20 cellular contexts compared by ENCODE assay signal in genomic region chrX:46961574-46962279, GRCh38. TPM values are rescaled to one million over a fixed set of nuclear protein-coding genes. Genes with fewer than 3 reads are reported as not detected.
DNase-seq lines count a peak whose midpoint lies in the region; ATAC-seq, FAIRE-seq and TF ChIP-seq lines count a peak whose summit lies in the region.
"Had no signal": no experiment of that assay in that cellular context is flagged by ENCODE, and none has a peak within 500 bp of the region (broad histone marks: within the 10 kb centered on the region; RNA-seq: fewer than 3 reads in every experiment).

No MANE protein-coding gene starts in this region.

- no peak for TF ChIP-seq POLR2A in Peyer's patch (IDR thresholded peaks at IDR 0.05)

- TF ChIP-seq CTCF in Peyer's patch (IDR thresholded peaks at IDR 0.05), result no peak
- no peak for TF ChIP-seq CTCF in pancreas (IDR thresholded peaks at IDR 0.05)

- peak; percentile 33 for DNase-seq in G401 (ENCODE audit: low spot score)
- DNase-seq in NCI-H1092 (lab: John Stamatoyannopoulos, UW), result peak; percentile 4
- DNase-seq in Peyer's patch, result peak in 2 of 3 donors; percentile 50 to 56
- DNase-seq in pancreas, result peak in 4 of 6 donors; percentile 8 to 22 (median 20)
- DNase-seq in activated CD4-positive, alpha-beta T cell treated with anti-CD3 and anti-CD28 coated beads for 4 hours, result no peak
- no peak for DNase-seq in left lobe of liver (ENCODE audit: low spot score)
- DNase-seq: activated CD8-positive, alpha-beta memory T cell treated with anti-CD3 and anti-CD28 coated beads, Interleukin-2, amount 10 ng/mL, durations not matched to agents 7 days and 5 days; activated effector memory CD4-positive, alpha-beta T cell treated with Interleukin-2 at 50 U/mL for 16 hours; BE2C; DMS153; endodermal cell; left cardiac atrium; NCI-H748 treated with DMSO at 0.1 percent for 48 hours; T-helper 2 cell had no signal

- H3K27ac ChIP-seq in Peyer's patch, result peak overlapping the region in 2 of 4 donors; percentile 65 to 66
- no peak overlapping the region for H3K27ac ChIP-seq in pancreas

- H3K27me3 ChIP-seq in Peyer's patch (no peaks in the 10 kb centered on the region), pancreas (peaks cover 0 to 4% (median 0%) of the 10 kb centered on the region in 4 donors)
- H3K27me3 ChIP-seq: BE2C had no signal

- no peak for FAIRE-seq in pancreas (lab: Jason Lieb, UNC)
- FAIRE-seq: K562 had no signal

- H3K4me3 ChIP-seq in Peyer's patch (no peak overlapping the region), pancreas (no peak overlapping the region)
- H3K4me3 ChIP-seq: K562, tibial nerve had no signal

- intact Hi-C loops in pancreas (cut with DNase I), result no loop called here

- in situ Hi-C loops in G401 (cut with HindIII; ENCODE audit: low sequenced_read_pairs), result no loop called here

- peaks cover 0 to 5% (median 0%) of the 10 kb centered on the region in 4 donors for H3K4me1 ChIP-seq in Peyer's patch
- H3K4me1 ChIP-seq in pancreas, result peaks cover 0 to 7% (median 4%) of the 10 kb centered on the region in 3 donors
- H3K4me1 ChIP-seq: BE2C, tibial nerve had no signal

- ATAC-seq in pancreas (peak in 3 of 4 donors; percentile 26 to 52 (median 49)), GM21390 (IDR thresholded peaks at IDR 0.05; ENCODE audit: unreplicated experiment) (no peak), HG03095 (IDR thresholded peaks at IDR 0.05; ENCODE audit: unreplicated experiment) (no peak), left lobe of liver (no peak)
- ATAC-seq: activated CD4-positive, CD25-positive, alpha-beta regulatory T cell treated with anti-CD3 and anti-CD28 coated beads, Interleukin-2, amount 50 U/mL, for 24 hours; activated CD8-positive, alpha-beta memory T cell treated with anti-CD3 and anti-CD28 coated beads, Interleukin-2, amount 10 ng/mL, durations not matched to agents 7 days and 5 days; K562; left cardiac atrium; Right ventricle myocardium inferior had no signal

- H3K9me3 ChIP-seq in Peyer's patch, result no peaks in the 10 kb centered on the region
- no peaks in the 10 kb centered on the region for H3K9me3 ChIP-seq in pancreas
- H3K9me3 ChIP-seq: BE2C, tibial nerve had no signal

- 53 to 61% methylated on average over 7 of the region's 7 CpGs for WGBS in pancreas, 2 donors

- no peaks in the 10 kb centered on the region for H3K36me3 ChIP-seq in Peyer's patch
- no peaks in the 10 kb centered on the region for H3K36me3 ChIP-seq in pancreas
- H3K36me3 ChIP-seq: BE2C, tibial nerve had no signal

RNA-seq across cellular contexts. Expression of gene JADE3, which starts 49.5 kb away (rescaled TPM):
- total RNA-seq in G401 (2014; rRNA removed; shearing (Covaris generic)), result 6.9 and 17.3 TPM in 2 replicates
- total RNA-seq in Peyer's patch (10 to 100 TPM in 1 of 4 donors, 1 to 10 TPM in 3; 2.0 to 19.8 (median 2.6) TPM), pancreas (10 to 100 TPM in 2 of 6 donors, 1 to 10 TPM in 4; 8.0 to 11.9 (median 9.5) TPM), left lobe of liver (8.5 TPM)
- polyA plus RNA-seq in pancreas, result 1 to 10 TPM; 2.7 to 3.4 TPM

Comparison
In these comparisons a context has a peak if more than half of its experiments do, and no peak if none do; other contexts are left out.
1. DNase-seq: peak in G401 (single experiment), NCI-H1092 (single experiment), Peyer's patch (2 of 3) and pancreas (4 of 6); none in activated CD4-positive, alpha-beta T cell treated with anti-CD3 and anti-CD28 coated beads for 4 hours (0 of 2) and left lobe of liver (single experiment).
2. ATAC-seq: peak in pancreas (3 of 4); none in GM21390 (single experiment), HG03095 (single experiment) and left lobe of liver (single experiment).